23 cellular contexts compared by ENCODE assay signal in genomic region chr5:14510880-14511279, GRCh38.
"Had no signal": no experiment of that assay in that cellular context is flagged by ENCODE, and none has a peak within 500 bp of the region (broad histone marks: within the 10 kb centered on the region; RNA-seq: fewer than 3 reads in every experiment).

No MANE protein-coding gene starts in this region.

- H3K27ac ChIP-seq: foreskin keratinocyte, heart left ventricle, pancreas, stomach, tibial artery had no signal

- H3K4me3 ChIP-seq: heart left ventricle, pancreas, prostate gland, smooth muscle cell, stomach, tibial artery had no signal

- ATAC-seq: activated CD8-positive, alpha-beta T cell treated with anti-CD3 and anti-CD28 coated beads for 36 hours; esophagus mucosa; foreskin keratinocyte; stimulated activated memory B cell treated with anti-CD40 and anti-IgM and Interleukin-4, amounts not matched to agents 10 μg/mL and 1 μg/mL and 100 μg/mL, for 72 hours; T-helper 17 cell had no signal

- DNase-seq: activated B cell treated with CpG ODN at 0.5 μM for 24 hours; activated CD4-positive, alpha-beta T cell treated with anti-CD3 and anti-CD28 coated beads, Interleukin-2, amount 50 U/mL, for 1 hour; activated CD8-positive, alpha-beta T cell treated with anti-CD3 and anti-CD28 coated beads for 36 hours; activated T-cell treated with anti-CD3 and anti-CD28 coated beads, Interleukin-2, amount 50 U/mL, for 48 hours; endodermal cell; foreskin keratinocyte; heart left ventricle; immature natural killer cell; kidney; naive B cell; nucleus accumbens; pancreas; retina; stimulated activated CD4-positive, alpha-beta T cell treated with anti-CD3 and anti-CD28 coated beads, Interleukin-1b, Interleukin-23, amount 100 ng/mL, for 48 hours; stimulated activated CD4-positive, alpha-beta T cell treated with anti-CD3 and anti-CD28 coated beads, Interleukin-4, amount 100 ng/mL, for 4 hours; stimulated activated CD8-positive, alpha-beta memory T cell treated with anti-CD3 and anti-CD28 coated beads, Interleukin-4, amount 100 ng/mL, for 48 hours; stomach; T-helper 17 cell; tibial artery had no signal
